19 cellular contexts compared by ENCODE assay signal in the genomic region with DNA sequence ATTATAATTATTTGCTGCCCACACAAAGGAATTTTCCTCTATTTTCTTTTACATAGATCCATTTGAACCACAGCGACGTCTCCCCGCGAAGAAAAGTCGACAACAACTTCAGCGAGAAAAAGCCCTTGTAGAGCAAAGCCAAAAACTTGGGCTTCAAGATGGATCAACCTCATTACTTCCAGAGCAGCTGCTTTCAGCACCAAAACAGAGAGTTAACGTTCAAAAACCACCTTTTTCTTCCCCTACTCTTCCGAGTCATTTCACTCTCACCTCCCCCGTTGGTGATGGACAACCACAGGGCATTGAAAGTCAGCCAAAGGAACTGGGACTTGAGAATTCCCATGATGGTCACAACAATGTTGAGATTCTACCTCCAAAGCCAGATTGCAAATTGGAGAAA.
"Had no signal": no experiment of that assay in that cellular context is flagged by ENCODE, and none has a peak within 500 bp of the region (broad histone marks: within the 10 kb centered on the region; RNA-seq: fewer than 3 reads in every experiment).

No MANE protein-coding gene starts in this region.

- H3K27me3 Mint-ChIP-seq: activated naive CD8-positive, alpha-beta T cell; naive thymus-derived CD4-positive, alpha-beta T cell; progenitor cell of endocrine pancreas; stimulated activated memory B cell treated with anti-CD40 and anti-IgM and Interleukin-4, amounts not matched to agents 10 μg/mL and 1 μg/mL and 100 μg/mL, for 72 hours had no signal

- H3K4me3 ChIP-seq: cardiac muscle cell, lower lobe of right lung, neural progenitor cell, sigmoid colon, smooth muscle cell, stomach, suprapubic skin, tibial nerve had no signal

- ATAC-seq: lower lobe of right lung; naive thymus-derived CD4-positive, alpha-beta T cell; stimulated activated memory B cell treated with anti-CD40 and anti-IgM and Interleukin-4, amounts not matched to agents 10 μg/mL and 1 μg/mL and 100 μg/mL, for 72 hours had no signal

- H3K4me1 Mint-ChIP-seq: neural progenitor cell had no signal

- H3K27ac Mint-ChIP-seq: activated naive CD8-positive, alpha-beta T cell; activated T-helper 1 cell treated with anti-CD3 and anti-CD28 coated beads, Interleukin-12 subunit alpha, Interleukin-12 subunit beta, Interleukin-2, Interleukin-4 antibody, amounts not matched to agents 30 ng/mL and 10 ng/mL and 1 ng/mL, durations not matched to agents 14 hours and 24 hours and 36 hours; naive thymus-derived CD4-positive, alpha-beta T cell; neural progenitor cell; stimulated activated memory B cell treated with anti-CD40 and anti-IgM and Interleukin-4, amounts not matched to agents 10 μg/mL and 1 μg/mL and 100 μg/mL, for 72 hours had no signal

- H3K27me3 ChIP-seq: cardiac muscle cell, neural progenitor cell, sigmoid colon, stomach, suprapubic skin, tibial nerve had no signal

- H3K27ac ChIP-seq: cardiac muscle cell, lower lobe of right lung, neural progenitor cell, sigmoid colon, stomach, suprapubic skin, WERI-Rb-1 had no signal

- H3K9me3 ChIP-seq: lower lobe of right lung, sigmoid colon, stomach, suprapubic skin, tibial nerve had no signal

- H3K9ac ChIP-seq: neural progenitor cell had no signal

- H3K36me3 ChIP-seq: WERI-Rb-1 had no signal

- DNase-seq: activated CD4-positive, alpha-beta T cell treated with anti-CD3 and anti-CD28 coated beads for 1 hour; activated gamma-delta T cell; kidney; lower lobe of right lung; naive thymus-derived CD4-positive, alpha-beta T cell; retina; sigmoid colon; stimulated activated CD4-positive, alpha-beta T cell treated with anti-CD3 and anti-CD28 coated beads, Interleukin-15, amount 100 ng/mL, for 24 hours; stomach; WERI-Rb-1 had no signal

- H3K4me1 ChIP-seq: neural progenitor cell had no signal

- H3K9me3 Mint-ChIP-seq: activated T-helper 1 cell treated with anti-CD3 and anti-CD28 coated beads, Interleukin-12 subunit alpha, Interleukin-12 subunit beta, Interleukin-2, Interleukin-4 antibody, amounts not matched to agents 30 ng/mL and 10 ng/mL and 1 ng/mL, durations not matched to agents 14 hours and 24 hours and 36 hours; naive thymus-derived CD4-positive, alpha-beta T cell; neural progenitor cell; stimulated activated memory B cell treated with anti-CD40 and anti-IgM and Interleukin-4, amounts not matched to agents 10 μg/mL and 1 μg/mL and 100 μg/mL, for 72 hours had no signal

- H3K4me3 Mint-ChIP-seq: activated naive CD8-positive, alpha-beta T cell; activated T-helper 1 cell treated with anti-CD3 and anti-CD28 coated beads, Interleukin-12 subunit alpha, Interleukin-12 subunit beta, Interleukin-2, Interleukin-4 antibody, amounts not matched to agents 30 ng/mL and 10 ng/mL and 1 ng/mL, durations not matched to agents 14 hours and 24 hours and 36 hours; naive thymus-derived CD4-positive, alpha-beta T cell; neural progenitor cell; stimulated activated memory B cell treated with anti-CD40 and anti-IgM and Interleukin-4, amounts not matched to agents 10 μg/mL and 1 μg/mL and 100 μg/mL, for 72 hours had no signal
